In the genomic region with DNA sequence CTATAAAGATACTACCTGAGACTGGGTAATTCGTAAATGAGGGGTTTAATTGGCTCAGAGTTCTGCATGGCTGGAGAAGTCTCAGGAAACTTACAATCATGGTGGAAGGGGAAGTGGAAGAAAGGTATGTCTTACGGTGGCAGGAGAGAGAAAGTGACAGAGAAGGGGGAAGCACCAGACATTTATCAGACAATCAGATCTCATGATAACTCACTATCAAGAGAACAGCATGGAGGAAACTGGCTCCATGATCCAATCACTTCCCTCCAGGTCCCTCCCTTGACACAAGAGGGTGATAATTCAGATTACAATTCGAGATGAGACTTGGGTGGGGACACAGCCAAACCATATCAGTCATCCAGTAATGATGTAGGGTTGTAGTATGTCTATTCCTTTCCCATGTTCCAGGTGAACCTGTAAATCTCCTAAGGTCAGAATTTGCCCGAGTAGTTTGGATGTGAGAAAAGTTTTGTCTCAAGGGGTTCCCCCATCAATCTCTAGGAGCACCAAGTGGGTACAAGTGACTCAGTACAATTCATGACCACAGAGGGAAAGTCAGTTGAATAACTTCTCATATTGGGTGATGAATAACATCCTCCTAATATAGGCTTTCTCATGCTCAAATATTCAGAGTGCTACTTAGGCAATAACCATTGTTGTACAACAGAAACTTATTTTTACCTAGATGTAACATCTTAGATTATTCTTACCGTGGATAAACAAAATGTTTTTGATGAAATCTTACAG, we compare ENCODE assay signal across 21 cellular contexts. TPM values are rescaled to one million over a fixed set of nuclear protein-coding genes. Genes with fewer than 3 reads are reported as not detected.
DNase-seq lines count a peak whose midpoint lies in the region; ATAC-seq, FAIRE-seq and TF ChIP-seq lines count a peak whose summit lies in the region.
"Had no signal": no experiment of that assay in that cellular context is flagged by ENCODE, and none has a peak within 500 bp of the region (broad histone marks: within the 10 kb centered on the region; RNA-seq: fewer than 3 reads in every experiment).

No MANE protein-coding gene starts in this region.

- intact Hi-C loops in activated naive CD4-positive, alpha-beta T cell treated with anti-CD3 and anti-CD28 coated beads for 36 hours (cut with micrococcal nuclease), result loop anchor here (1.0 kb wide), 4 partner anchors 14 to 353 kb away; no protein-coding TSS in a partner anchor

- no peaks in the 10 kb centered on the region for H3K9me3 Mint-ChIP-seq in activated naive CD4-positive, alpha-beta T cell treated with anti-CD3 and anti-CD28 coated beads for 36 hours
- peaks cover 2% of the 10 kb centered on the region for H3K9me3 Mint-ChIP-seq in stimulated activated effector memory CD8-positive, alpha-beta T cell treated with anti-CD3 and anti-CD28 coated beads, Interleukin-12 subunit alpha, Interleukin-12 subunit beta, amount 100 ng/mL, for 72 hours
- H3K9me3 Mint-ChIP-seq: brain; CD8-positive, alpha-beta memory T cell; nephron had no signal

- no peak overlapping the region for H3K4me3 Mint-ChIP-seq in activated naive CD4-positive, alpha-beta T cell treated with anti-CD3 and anti-CD28 coated beads for 36 hours
- H3K4me3 Mint-ChIP-seq in stimulated activated effector memory CD8-positive, alpha-beta T cell treated with anti-CD3 and anti-CD28 coated beads, Interleukin-12 subunit alpha, Interleukin-12 subunit beta, amount 100 ng/mL, for 72 hours, result no peak overlapping the region
- H3K4me3 Mint-ChIP-seq: brain; CD8-positive, alpha-beta memory T cell; immature natural killer cell; nephron had no signal

- H3K27ac ChIP-seq in caudate nucleus (ENCODE audit: low read depth, low read length) (no peak overlapping the region), coronary artery (no peak overlapping the region)
- H3K27ac ChIP-seq: epithelial cell of prostate, lower lobe of right lung had no signal

- TF ChIP-seq CTCF in coronary artery (IDR thresholded peaks at IDR 0.05), result no peak

- no peak for TF ChIP-seq POLR2A in H54 (IDR thresholded peaks at IDR 0.05; ENCODE audit: low read depth, low read length)

- H3K4me1 Mint-ChIP-seq in activated naive CD4-positive, alpha-beta T cell treated with anti-CD3 and anti-CD28 coated beads for 36 hours (ENCODE audit: low read depth), result peaks cover 26% of the 10 kb centered on the region
- peaks cover 17% of the 10 kb centered on the region for H3K4me1 Mint-ChIP-seq in stimulated activated effector memory CD8-positive, alpha-beta T cell treated with anti-CD3 and anti-CD28 coated beads, Interleukin-12 subunit alpha, Interleukin-12 subunit beta, amount 100 ng/mL, for 72 hours
- H3K4me1 Mint-ChIP-seq: brain, nephron had no signal

- FAIRE-seq in H54 (lab: Jason Lieb, UNC), result peak; percentile 33

- no peak overlapping the region for H3K4me3 ChIP-seq in coronary artery
- H3K4me3 ChIP-seq: lower lobe of right lung had no signal

- H3K27me3 Mint-ChIP-seq in activated naive CD4-positive, alpha-beta T cell treated with anti-CD3 and anti-CD28 coated beads for 36 hours (ENCODE audit: low read depth), result peaks cover 26% of the 10 kb centered on the region
- H3K27me3 Mint-ChIP-seq: brain had no signal

- CTCF ChIA-PET in activated naive CD4-positive, alpha-beta T cell treated with anti-CD3 and anti-CD28 coated beads for 36 hours (lab: Charles Lee), result interaction anchor here (0.7 to 1.6 kb wide), 5 partner anchors 17 to 216 kb away, joined by 3 to 7 read pairs (median 3); no protein-coding TSS in a partner anchor

- no peaks in the 10 kb centered on the region for H3K36me3 Mint-ChIP-seq in activated naive CD4-positive, alpha-beta T cell treated with anti-CD3 and anti-CD28 coated beads for 36 hours (ENCODE audit: low read depth)
- no peaks in the 10 kb centered on the region for H3K36me3 Mint-ChIP-seq in stimulated activated effector memory CD8-positive, alpha-beta T cell treated with anti-CD3 and anti-CD28 coated beads, Interleukin-12 subunit alpha, Interleukin-12 subunit beta, amount 100 ng/mL, for 72 hours
- H3K36me3 Mint-ChIP-seq: brain had no signal

- H3K27ac Mint-ChIP-seq in activated naive CD4-positive, alpha-beta T cell treated with anti-CD3 and anti-CD28 coated beads for 36 hours, result no peak overlapping the region
- H3K27ac Mint-ChIP-seq in stimulated activated effector memory CD8-positive, alpha-beta T cell treated with anti-CD3 and anti-CD28 coated beads, Interleukin-12 subunit alpha, Interleukin-12 subunit beta, amount 100 ng/mL, for 72 hours, result no peak overlapping the region
- H3K27ac Mint-ChIP-seq: brain; CD8-positive, alpha-beta memory T cell; immature natural killer cell; nephron had no signal

- ATAC-seq in HG03558 (IDR thresholded peaks at IDR 0.05; ENCODE audit: extremely low read depth, unreplicated experiment), result peak; percentile 74
- peak; percentile 100 for ATAC-seq in stimulated activated effector memory CD8-positive, alpha-beta T cell treated with anti-CD3 and anti-CD28 coated beads, Interleukin-12 subunit alpha, Interleukin-12 subunit beta, amount 100 ng/mL, for 72 hours
- ATAC-seq: lower lobe of right lung had no signal

- DNase-seq in activated naive CD4-positive, alpha-beta T cell treated with anti-CD3 and anti-CD28 coated beads for 36 hours, result peak; percentile 10
- no peak for DNase-seq in activated naive CD4-positive, alpha-beta T cell treated with Interleukin-2 at 50 U/mL for 16 hours
- DNase-seq in H54 (ENCODE audit: insufficient read length, low spot score), result no peak
- DNase-seq in stimulated activated effector memory CD8-positive, alpha-beta T cell treated with anti-CD3 and anti-CD28 coated beads, Interleukin-12 subunit alpha, Interleukin-12 subunit beta, amount 100 ng/mL, for 72 hours (ENCODE audit: low spot score in 2 of 2), result no peak
- DNase-seq in hepatic stellate cell (ENCODE audit: low spot score), result no peak
- no peak for DNase-seq in caudate nucleus (lab: John Stamatoyannopoulos, UW)
- DNase-seq in coronary artery (ENCODE audit: low spot score), result no peak
- DNase-seq: ACHN; activated CD8-positive, alpha-beta memory T cell treated with anti-CD3 and anti-CD28 coated beads for 24 hours; CD8-positive, alpha-beta memory T cell; dermis blood vessel endothelial cell; immature natural killer cell; Kasumi-1; lower lobe of right lung; NCI-H1417 treated with DMSO at 0.1 percent for 48 hours; NCI-H2227 treated with DMSO at 0.1 percent for 48 hours; NK-92 treated with Interleukin-12 subunit alpha and Interleukin-12 subunit beta, amount 100 ng/mL, for 24 hours had no signal

RNA-seq across cellular contexts. Expression of a gene that starts 39.7 kb away (rescaled TPM):
- 100 to 1,000 TPM; 106 to 108 TPM for total RNA-seq in activated naive CD4-positive, alpha-beta T cell treated with anti-CD3 and anti-CD28 coated beads for 36 hours
